ENCODE assay signal across 23 cellular contexts in genomic region chr15:82904574-82904973, GRCh38. TPM values are rescaled to one million over a fixed set of nuclear protein-coding genes. Genes with fewer than 3 reads are reported as not detected.
DNase-seq lines count a peak whose midpoint lies in the region; ATAC-seq, FAIRE-seq and TF ChIP-seq lines count a peak whose summit lies in the region.
"Had no signal": no experiment of that assay in that cellular context is flagged by ENCODE, and none has a peak within 500 bp of the region (broad histone marks: within the 10 kb centered on the region; RNA-seq: fewer than 3 reads in every experiment).

No MANE protein-coding gene starts in this region.

- H3K4ac ChIP-seq in mesendoderm (ENCODE audit: low read depth, low read length) = no peak overlapping the region

- no peak overlapping the region for H2BK5ac ChIP-seq in mesendoderm (ENCODE audit: low read length)

- H3K4me1 Mint-ChIP-seq in GM23338 (peaks cover 17% of the 10 kb centered on the region; the same call in 2 of the 3 replicates), WTC11 (peaks cover 5% of the 10 kb centered on the region; the same call in 1 of the 2 replicates), endodermal cell (peaks cover 28% of the 10 kb centered on the region)
- H3K4me1 Mint-ChIP-seq: B cell had no signal

- H3K9me3 Mint-ChIP-seq in GM23338 (peaks cover 21% of the 10 kb centered on the region), WTC11 (peaks cover 19% of the 10 kb centered on the region), endodermal cell (peaks cover 31% of the 10 kb centered on the region)

- H3K9ac ChIP-seq in endodermal cell (ENCODE audit: extremely low read depth, low read length, poor library complexity, severe bottlenecking) = no peak overlapping the region
- H3K9ac ChIP-seq in mesendoderm (ENCODE audit: low read length) = no peak overlapping the region
- H3K9ac ChIP-seq: BLaER1 treated with 17β-estradiol and CSF1 and Interleukin-3, amounts not matched to agents 10 nM and 100 nM had no signal

- H3K4me2 ChIP-seq in GM23338 (no peak overlapping the region; the same call in 1 of the 2 replicates), mesendoderm (ENCODE audit: low read length) (no peak overlapping the region)
- H3K4me2 ChIP-seq: A549; BLaER1 treated with 17β-estradiol and CSF1 and Interleukin-3, amounts not matched to agents 10 nM and 100 nM had no signal

- H3K27ac ChIP-seq in GM23338 (ENCODE audit: low read depth) (no peak overlapping the region), endodermal cell (ENCODE audit: low read depth, low read length) (no peak overlapping the region), mesendoderm (ENCODE audit: low read depth, low read length) (no peak overlapping the region)
- H3K27ac ChIP-seq: 22Rv1; A549; BLaER1 treated with 17β-estradiol and CSF1 and Interleukin-3, amounts not matched to agents 10 nM and 100 nM; C4-2B had no signal

- CTCF ChIA-PET in WTC11 (lab: Charles Lee) = no interaction called here

- no peaks in the 10 kb centered on the region for H3K9me2 ChIP-seq in GM23338 (ENCODE audit: insufficient read depth)

- no peak overlapping the region for H3K4me3 ChIP-seq in GM23338
- H3K4me3 ChIP-seq in endodermal cell (ENCODE audit: low read length) = peak overlapping the region; percentile 50
- no peak overlapping the region for H3K4me3 ChIP-seq in mesendoderm (ENCODE audit: low read length)
- H3K4me3 ChIP-seq: A549; BLaER1 treated with 17β-estradiol and CSF1 and Interleukin-3, amounts not matched to agents 10 nM and 100 nM had no signal

- H3K4me3 Mint-ChIP-seq in GM23338 (no peak overlapping the region), WTC11 (no peak overlapping the region), endodermal cell (no peak overlapping the region)
- H3K4me3 Mint-ChIP-seq: B cell; CD4-positive, alpha-beta T cell; CD8-positive, alpha-beta T cell had no signal

- H3K23ac ChIP-seq in mesendoderm (ENCODE audit: low read length) = no peak overlapping the region

- H3K4me1 ChIP-seq in GM23338 (ENCODE audit: insufficient read depth) = peaks cover 7% of the 10 kb centered on the region
- peaks cover 12% of the 10 kb centered on the region for H3K4me1 ChIP-seq in endodermal cell (ENCODE audit: control insufficient read depth, insufficient read depth, low read length)
- no peaks in the 10 kb centered on the region for H3K4me1 ChIP-seq in mesendoderm (ENCODE audit: control insufficient read depth, low read depth, low read length)
- H3K4me1 ChIP-seq: A549; BLaER1 treated with 17β-estradiol and CSF1 and Interleukin-3, amounts not matched to agents 10 nM and 100 nM; Caco-2 had no signal

- FAIRE-seq in GM19239 (lab: Jason Lieb, UNC) = no peak
- FAIRE-seq: A549, D721Med, G401.6, GM12891 had no signal

- peak overlapping the region; percentile 43 for H3K18ac ChIP-seq in mesendoderm (ENCODE audit: low read length)

- 0 out of 2 replicates have a peak, but pooled peaks cover 5% of the 10 kb centered on the region for H3K36me3 ChIP-seq in GM23338 (ENCODE audit: insufficient read depth)
- H3K36me3 ChIP-seq in endodermal cell (ENCODE audit: control insufficient read depth, insufficient read depth, low read length) = peaks cover 6% of the 10 kb centered on the region
- H3K36me3 ChIP-seq in mesendoderm (ENCODE audit: control insufficient read depth, insufficient read depth, low read length) = no peaks in the 10 kb centered on the region

- H3F3A ChIP-seq in GM23338 (replicated peaks; ENCODE audit: low read depth) = no peaks in the 10 kb centered on the region

- no peak overlapping the region for H4K5ac ChIP-seq in mesendoderm (ENCODE audit: low read length)

- no peak overlapping the region for H2AK5ac ChIP-seq in mesendoderm (ENCODE audit: low read length)

- peaks cover 43% of the 10 kb centered on the region for H3K9me3 ChIP-seq in endodermal cell (ENCODE audit: control insufficient read depth, low read length)
- H3K9me3 ChIP-seq: Caco-2 had no signal

- DNase-seq in GM23338 (ENCODE audit: low spot score) (no peak), WTC11 (ENCODE audit: low spot score) (no peak), endodermal cell (no peak), mesendoderm (no peak), NCI-H1092 treated with DMSO at 0.1 percent for 48 hours (lab: John Stamatoyannopoulos, UW) (no peak), GM19239 (ENCODE audit: insufficient read length, low spot score) (no peak)
- no peak for DNase-seq in stimulated activated CD4-positive, alpha-beta T cell treated with anti-CD3 and anti-CD28 coated beads, Interleukin-15, amount 100 ng/mL, for 24 hours
- DNase-seq: AML-193; Caco-2; Calu3; CD4-positive, alpha-beta T cell; CD8-positive, alpha-beta T cell; DMS79 treated with DMSO at 0.1 percent for 48 hours; GF-D8 had no signal

- H2BK15ac ChIP-seq in mesendoderm (replicated peaks; ENCODE audit: low read depth) = no peak overlapping the region

- no peaks in the 10 kb centered on the region for H3K27me3 Mint-ChIP-seq in GM23338 (ENCODE audit: insufficient read depth, low read depth, poor library complexity)
- no peaks in the 10 kb centered on the region; the same call in 1 of the 2 replicates for H3K27me3 Mint-ChIP-seq in WTC11 (ENCODE audit: low read depth)
- H3K27me3 Mint-ChIP-seq in endodermal cell (ENCODE audit: insufficient read depth) = no peaks in the 10 kb centered on the region

- peak overlapping the region; percentile 86 for H3K27ac Mint-ChIP-seq in GM23338
- no peak overlapping the region for H3K27ac Mint-ChIP-seq in WTC11
- H3K27ac Mint-ChIP-seq in endodermal cell = no peak overlapping the region
- H3K27ac Mint-ChIP-seq: B cell; CD4-positive, alpha-beta T cell; CD8-positive, alpha-beta T cell had no signal

- WGBS in endodermal cell (ENCODE audit: insufficient coverage in 1 of 2, insufficient read length in 1 of 2), 2 experiments = 88 to 94% methylated on average over 2 to 3 of the region's 3 CpGs
- WGBS in mesendoderm (ENCODE audit: extremely low coverage, insufficient coverage, low lambda C conversion rate) = no CpG with 5 or more reads among the region's 3 CpGs

- TF ChIP-seq CTCF in GM23338 (conservative IDR thresholded peaks at IDR 0.05; ENCODE audit: low read depth in 2 of 2) = no peak
- no peak for TF ChIP-seq CTCF in WTC11 (IDR thresholded peaks at IDR 0.05)
- TF ChIP-seq CTCF in endodermal cell (conservative IDR thresholded peaks at IDR 0.05) = no peak

- no peaks in the 10 kb centered on the region for H3K79me1 ChIP-seq in mesendoderm (ENCODE audit: low read length)

- no peak overlapping the region for H3K56ac ChIP-seq in mesendoderm (ENCODE audit: low read length)

- no peak overlapping the region for H2AFZ ChIP-seq in GM23338

- ATAC-seq in GM23338 = peak; percentile 43
- peak; percentile 30; the same call in 1 of the 2 replicates for ATAC-seq in WTC11
- no peak for ATAC-seq in HG03135 (IDR thresholded peaks at IDR 0.05; ENCODE audit: unreplicated experiment)
- ATAC-seq: A549; CD8-positive, alpha-beta T cell had no signal

- H4K20me1 ChIP-seq in GM23338 (replicated peaks; ENCODE audit: insufficient read depth) = no peaks in the 10 kb centered on the region

- H3K36me3 Mint-ChIP-seq in GM23338 (ENCODE audit: low read depth) (peaks cover 9% of the 10 kb centered on the region), WTC11 (peaks cover 9% of the 10 kb centered on the region), endodermal cell (ENCODE audit: low read depth) (peaks cover 14% of the 10 kb centered on the region)
- H3K36me3 Mint-ChIP-seq: CD8-positive, alpha-beta T cell had no signal

- no peak overlapping the region for H4K8ac ChIP-seq in mesendoderm (ENCODE audit: low read depth, low read length)

- no peak overlapping the region for H2BK120ac ChIP-seq in mesendoderm (ENCODE audit: low read depth, low read length)

- POLR2A ChIA-PET in WTC11 (lab: Charles Lee) = no interaction called here

- H3K27me3 ChIP-seq in GM23338 (ENCODE audit: insufficient read depth) = no peaks in the 10 kb centered on the region
- H3K27me3 ChIP-seq in endodermal cell (ENCODE audit: control insufficient read depth, insufficient read depth, low read length, poor library complexity, severe bottlenecking) = no peaks in the 10 kb centered on the region
- H3K27me3 ChIP-seq in mesendoderm (ENCODE audit: insufficient read depth, low read length, poor library complexity) = no peaks in the 10 kb centered on the region
- H3K27me3 ChIP-seq: BLaER1 treated with 17β-estradiol and CSF1 and Interleukin-3, amounts not matched to agents 10 nM and 100 nM had no signal

- H3K79me2 ChIP-seq in GM23338 (replicated peaks; ENCODE audit: insufficient read depth) = no peaks in the 10 kb centered on the region
- H3K79me2 ChIP-seq in mesendoderm (ENCODE audit: control insufficient read depth, insufficient read depth, low read length) = no peaks in the 10 kb centered on the region

TF ChIP-seq in GM23338, 12 proteins besides CTCF, POLR2A, EP300 and RAD21:
- no peak for TF ChIP-seq CREB1 (CRISPR knock-in tag; IDR thresholded peaks at IDR 0.05; ENCODE audit: low read depth)
- TF ChIP-seq EZH2 (IDR thresholded peaks at IDR 0.05; ENCODE audit: low read depth, unreplicated experiment) = no peak
- no peak for TF ChIP-seq STAT1 (IDR thresholded peaks at IDR 0.05; ENCODE audit: unreplicated experiment)
- TF ChIP-seq ZNF114 (CRISPR knock-in tag; IDR thresholded peaks at IDR 0.05) = no peak
- TF ChIP-seq NANOG (IDR thresholded peaks at IDR 0.05; ENCODE audit: borderline replicate concordance) = no peak
- TF ChIP-seq JUNB (IDR thresholded peaks at IDR 0.05; ENCODE audit: unreplicated experiment) = no peak

TF ChIP-seq in WTC11, 78 proteins besides CTCF, POLR2A, EP300 and RAD21 (continues in another document):
- TF ChIP-seq SMAD3 (CRISPR knock-in tag; IDR thresholded peaks at IDR 0.05; ENCODE audit: borderline replicate concordance) = no peak

RNA-seq across cellular contexts. Expression of gene HOMER2, which starts 47.9 kb away (rescaled TPM):
- 23.9 and 30.9 TPM in 2 replicates for total RNA-seq in GM23338 (2014; rRNA removed; shearing (Covaris generic))
- 9.2 and 10.8 TPM in 2 replicates for polyA plus RNA-seq in GM23338 (2016; fragmentation: Nextera tagmentation; extraction: Ambion mirVana)
- total RNA-seq in WTC11 (2021) = 11.7 to 17.4 TPM (median 12.1 TPM) in 3 replicates
- 10 to 100 TPM; 31.8 to 32.7 TPM for total RNA-seq in endodermal cell
- 14.5 TPM for polyA plus RNA-seq in endodermal cell (2013, experiment 1 of 2)
- polyA plus RNA-seq in endodermal cell (2013, experiment 2 of 2) = 13.2 TPM
- 9.4 TPM for polyA plus RNA-seq in mesendoderm (2013, experiment 1 of 2)
- polyA plus RNA-seq in mesendoderm (2013, experiment 2 of 2) = 10.7 TPM
